In the genomic region with DNA sequence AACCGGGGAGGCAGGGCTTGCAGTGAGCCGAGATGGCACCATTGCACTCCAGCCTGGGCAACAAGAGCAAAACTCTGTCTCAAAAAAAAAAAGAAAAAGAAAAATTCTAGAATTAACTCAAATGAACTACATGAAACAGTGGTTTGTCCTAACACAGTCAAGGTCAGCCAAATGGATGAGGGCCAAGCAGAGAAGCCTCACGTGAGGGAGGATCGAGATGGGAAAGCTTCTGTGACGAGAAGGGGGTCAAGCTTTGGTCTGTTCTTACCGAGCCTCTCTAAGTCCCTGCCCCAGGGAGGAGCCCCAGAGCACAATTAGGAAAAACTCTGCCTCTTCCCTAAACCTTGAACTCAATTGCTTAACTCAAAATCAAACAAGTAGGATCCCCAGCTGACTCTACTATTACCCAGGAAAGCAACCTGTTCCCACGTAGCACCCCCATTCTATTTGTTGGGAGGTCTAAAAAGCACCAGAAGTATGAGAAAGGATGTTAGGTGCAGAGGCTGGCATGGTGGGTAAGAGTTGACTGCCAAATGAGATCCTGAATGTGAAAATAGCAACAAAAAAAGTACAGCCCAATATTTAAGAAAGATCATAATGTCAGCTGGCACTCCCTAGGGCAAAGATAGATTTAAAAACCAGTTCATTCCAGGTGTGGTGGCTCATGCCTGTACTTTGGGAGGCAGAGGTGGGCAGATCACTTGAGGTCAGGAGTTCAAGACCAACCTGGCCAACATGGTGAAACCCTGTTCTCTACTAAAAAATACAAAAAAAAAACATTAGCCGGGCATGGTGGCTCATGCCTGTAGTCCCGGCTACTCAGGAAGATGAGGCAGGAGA, we compare ENCODE assay signal across 1 cellular context.
TF ChIP-seq lines count a peak whose summit lies in the region.

No MANE protein-coding gene starts in this region.

TF ChIP-seq in HEK293, 187 proteins besides CTCF, POLR2A, EP300 and RAD21 (continued from another document):
- TF ChIP-seq ZBTB11 (tag by site-specific recombination; conservative IDR thresholded peaks at IDR 0.05; ENCODE audit: low read depth) (no peak), ZNF146 (tag by site-specific recombination; IDR thresholded peaks at IDR 0.05) (no peak)
